ENCODE assay signal across 31 cellular contexts in the genomic region with DNA sequence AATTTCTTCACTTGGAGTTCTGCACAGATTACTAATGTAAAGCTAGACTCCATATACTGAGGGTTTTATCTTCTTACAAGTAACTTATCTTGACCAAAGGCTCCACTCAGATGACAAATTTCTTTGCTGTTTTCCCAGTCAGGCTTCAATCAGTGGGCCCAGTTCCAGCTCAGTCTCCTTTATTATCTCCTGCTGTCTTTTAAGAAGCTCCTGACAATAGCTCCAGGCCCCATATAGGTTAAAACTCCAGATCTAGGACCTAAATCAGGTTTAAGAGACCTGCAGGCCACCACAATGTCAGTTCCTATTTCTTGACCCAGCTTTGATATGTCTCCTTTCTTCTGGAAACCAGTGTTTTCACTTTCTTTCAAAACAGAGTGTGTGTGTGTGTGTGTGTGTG.
"Had no signal": no experiment of that assay in that cellular context is flagged by ENCODE, and none has a peak within 500 bp of the region (broad histone marks: within the 10 kb centered on the region; RNA-seq: fewer than 3 reads in every experiment).

No MANE protein-coding gene starts in this region.

- H3K27ac ChIP-seq: ovary, parathyroid adenoma, psoas muscle, right lobe of liver, sigmoid colon, spleen, suprapubic skin, testis, tibial artery, transverse colon, upper lobe of right lung, uterus had no signal

- H3K36me3 Mint-ChIP-seq: naive B cell; naive thymus-derived CD8-positive, alpha-beta T cell; natural killer cell treated with Interleukin-12 subunit alpha and Interleukin-12 subunit beta and Interleukin-15 and Interleukin-18, amount 100 ng/mL, for 72 hours; stimulated activated effector memory CD8-positive, alpha-beta T cell treated with anti-CD3 and anti-CD28 coated beads, Interleukin-12 subunit alpha, Interleukin-12 subunit beta, amount 100 ng/mL, for 72 hours; type B pancreatic cell had no signal

- DNase-seq: naive B cell; naive thymus-derived CD8-positive, alpha-beta T cell; nephron progenitor cell; occipital lobe; ovary; posterior cingulate gyrus; psoas muscle; right cardiac atrium; right lobe of liver; sigmoid colon; small intestine; spleen; stimulated activated CD4-positive, alpha-beta T cell treated with anti-CD3 and anti-CD28 coated beads, Interleukin-12 subunit alpha, Interleukin-12 subunit beta, amount 100 ng/mL, for 4 hours; stimulated activated CD4-positive, alpha-beta T cell treated with anti-CD3 and anti-CD28 coated beads, Interleukin-1b, Interleukin-23, amount 100 ng/mL, for 48 hours; stimulated activated CD4-positive, alpha-beta T cell treated with anti-CD3 and anti-CD28 coated beads, Interleukin-4, amount 100 ng/mL, for 1 hour; stimulated activated naive CD4-positive, alpha-beta T cell; stimulated activated naive CD8-positive, alpha-beta T cell treated with anti-CD3 and anti-CD28 coated beads, Interleukin-15, amount 100 ng/mL, for 72 hours; stimulated activated naive CD8-positive, alpha-beta T cell treated with anti-CD3 and anti-CD28 coated beads, Interleukin-15, Interleukin-2, amounts not matched to agents 100 U/mL and 50 U/mL, for 24 hours; substantia nigra; testis; tibial artery; transverse colon; upper lobe of right lung; uterus had no signal

- H3K27me3 ChIP-seq: ovary, right lobe of liver, sigmoid colon, spleen, suprapubic skin, testis, tibial artery, transverse colon, upper lobe of right lung, uterus had no signal

- H3K9me3 ChIP-seq: ovary, psoas muscle, suprapubic skin, testis, tibial artery, transverse colon, upper lobe of right lung, uterus had no signal

- H3K4me1 Mint-ChIP-seq: naive B cell; naive thymus-derived CD8-positive, alpha-beta T cell; nephron progenitor cell; neural crest cell; stimulated activated effector memory CD8-positive, alpha-beta T cell treated with anti-CD3 and anti-CD28 coated beads, Interleukin-12 subunit alpha, Interleukin-12 subunit beta, amount 100 ng/mL, for 72 hours; stimulated activated naive CD8-positive, alpha-beta T cell treated with anti-CD3 and anti-CD28 coated beads, Interleukin-15, amount 100 ng/mL, for 72 hours had no signal

- H3K9me3 Mint-ChIP-seq: natural killer cell treated with Interleukin-12 subunit alpha and Interleukin-12 subunit beta and Interleukin-15 and Interleukin-18, amount 100 ng/mL, for 72 hours; type B pancreatic cell had no signal

- H3K4me1 ChIP-seq: parathyroid adenoma, psoas muscle, right lobe of liver, sigmoid colon, spleen, suprapubic skin, testis, tibial artery, transverse colon, upper lobe of right lung, uterus had no signal

- H3K4me3 Mint-ChIP-seq: naive B cell; naive thymus-derived CD8-positive, alpha-beta T cell; natural killer cell treated with Interleukin-12 subunit alpha and Interleukin-12 subunit beta and Interleukin-15 and Interleukin-18, amount 100 ng/mL, for 72 hours; nephron progenitor cell; neural crest cell; stimulated activated effector memory CD8-positive, alpha-beta T cell treated with anti-CD3 and anti-CD28 coated beads, Interleukin-12 subunit alpha, Interleukin-12 subunit beta, amount 100 ng/mL, for 72 hours; stimulated activated naive CD8-positive, alpha-beta T cell treated with anti-CD3 and anti-CD28 coated beads, Interleukin-15, amount 100 ng/mL, for 72 hours; type B pancreatic cell had no signal

- H3K36me3 ChIP-seq: ovary, right lobe of liver, sigmoid colon, spleen, suprapubic skin, tibial artery, transverse colon, upper lobe of right lung, uterus had no signal

- H3K27ac Mint-ChIP-seq: naive B cell; naive thymus-derived CD8-positive, alpha-beta T cell; natural killer cell treated with Interleukin-12 subunit alpha and Interleukin-12 subunit beta and Interleukin-15 and Interleukin-18, amount 100 ng/mL, for 72 hours; nephron progenitor cell; progenitor cell of endocrine pancreas; stimulated activated effector memory CD8-positive, alpha-beta T cell treated with anti-CD3 and anti-CD28 coated beads, Interleukin-12 subunit alpha, Interleukin-12 subunit beta, amount 100 ng/mL, for 72 hours; stimulated activated naive CD8-positive, alpha-beta T cell treated with anti-CD3 and anti-CD28 coated beads, Interleukin-15, amount 100 ng/mL, for 72 hours; type B pancreatic cell had no signal

- H3K27me3 Mint-ChIP-seq: natural killer cell treated with Interleukin-12 subunit alpha and Interleukin-12 subunit beta and Interleukin-15 and Interleukin-18, amount 100 ng/mL, for 72 hours; stimulated activated naive CD8-positive, alpha-beta T cell treated with anti-CD3 and anti-CD28 coated beads, Interleukin-15, amount 100 ng/mL, for 72 hours had no signal

- H3K4me3 ChIP-seq: ovary, psoas muscle, right lobe of liver, sigmoid colon, spleen, suprapubic skin, testis, tibial artery, transverse colon, upper lobe of right lung, uterus had no signal

- ATAC-seq: naive thymus-derived CD8-positive, alpha-beta T cell; natural killer cell treated with Interleukin-12 subunit alpha and Interleukin-12 subunit beta and Interleukin-15 and Interleukin-18, amount 100 ng/mL, for 72 hours; psoas muscle; right cardiac atrium; right lobe of liver; stimulated activated effector memory CD8-positive, alpha-beta T cell treated with anti-CD3 and anti-CD28 coated beads, Interleukin-12 subunit alpha, Interleukin-12 subunit beta, amount 100 ng/mL, for 72 hours; stimulated activated naive CD8-positive, alpha-beta T cell treated with anti-CD3 and anti-CD28 coated beads, Interleukin-15, amount 100 ng/mL, for 72 hours; stimulated activated naive CD8-positive, alpha-beta T cell treated with anti-CD3 and anti-CD28 coated beads, Interleukin-15, Interleukin-2, amounts not matched to agents 100 U/mL and 50 U/mL, for 24 hours; upper lobe of right lung had no signal
